ENCODE assay signal across 14 cellular contexts in genomic region chr4:46975841-46976551, GRCh38. TPM values are rescaled to one million over a fixed set of nuclear protein-coding genes. Genes with fewer than 3 reads are reported as not detected.
DNase-seq lines count a peak whose midpoint lies in the region; ATAC-seq, FAIRE-seq and TF ChIP-seq lines count a peak whose summit lies in the region.
"Had no signal": no experiment of that assay in that cellular context is flagged by ENCODE, and none has a peak within 500 bp of the region (broad histone marks: within the 10 kb centered on the region; RNA-seq: fewer than 3 reads in every experiment).

No MANE protein-coding gene starts in this region.

- in situ Hi-C loops in IMR-90 (cut with MboI; ENCODE audit: low sequenced_read_pairs), result no loop called here

- WGBS in IMR-90 (ENCODE audit: extremely low coverage in 2 of 2, insufficient read length in 1 of 2), 2 experiments, result no CpG with 5 or more reads among the region's 4 CpGs

- no peak overlapping the region for H3K27ac ChIP-seq in IMR-90 (ENCODE audit: insufficient read depth, low read length)
- H3K27ac ChIP-seq: cardiac muscle cell, tibial artery had no signal

- BruUV-seq in IMR-90 (replicated peaks; lab: Mats Ljungman, UMichigan), result no TSS peak

- no peak overlapping the region for H2BK15ac ChIP-seq in IMR-90 (ENCODE audit: low read depth, low read length)

- H2AFZ ChIP-seq in IMR-90 (replicated peaks; ENCODE audit: low read length, poor library complexity), result no peak overlapping the region

- no peaks in the 10 kb centered on the region for H3K9me3 ChIP-seq in IMR-90 (ENCODE audit: control insufficient read depth, insufficient read depth, low read length)
- H3K9me3 ChIP-seq: tibial artery had no signal

- H2BK120ac ChIP-seq in IMR-90 (ENCODE audit: low read depth, low read length), result no peak overlapping the region

- POLR2A ChIA-PET in IMR-90 (lab: Charles Lee; ENCODE audit: unreplicated experiment), result no interaction called here

- ATAC-seq in HG02588 (IDR thresholded peaks at IDR 0.05; ENCODE audit: unreplicated experiment) (peak; percentile 55), IMR-90 (ENCODE audit: low read depth) (no peak), HG03521 (IDR thresholded peaks at IDR 0.05; ENCODE audit: unreplicated experiment) (no peak), GM21423 (IDR thresholded peaks at IDR 0.05; ENCODE audit: unreplicated experiment) (no peak)
- ATAC-seq: esophagus mucosa had no signal

- H2BK5ac ChIP-seq in IMR-90 (ENCODE audit: low read depth, low read length, poor library complexity, severe bottlenecking), result no peak overlapping the region

- no peak overlapping the region for H3K9ac ChIP-seq in IMR-90 (ENCODE audit: low read depth, low read length)

- H2AK9ac ChIP-seq in IMR-90 (replicated peaks; ENCODE audit: low read depth, low read length, poor library complexity), result no peak overlapping the region

- no peak overlapping the region for H2BK20ac ChIP-seq in IMR-90 (ENCODE audit: low read depth, low read length)

- H3K36me3 ChIP-seq in IMR-90 (ENCODE audit: control insufficient read depth, insufficient read depth, low read length), result no peaks in the 10 kb centered on the region
- H3K36me3 ChIP-seq: cardiac muscle cell, tibial artery had no signal

- H4K91ac ChIP-seq in IMR-90 (ENCODE audit: insufficient read depth, low read depth, low read length), result no peak overlapping the region

- H3K23ac ChIP-seq in IMR-90 (ENCODE audit: low read depth, low read length), result no peak overlapping the region

- CTCF ChIA-PET in IMR-90 (lab: Yijun Ruan, JAX), result no interaction called here

- no peak overlapping the region; the same call in 1 of the 2 replicates for H3K4me2 ChIP-seq in IMR-90 (ENCODE audit: low read depth, low read length)

- H3K27me3 ChIP-seq in IMR-90 (ENCODE audit: control insufficient read depth, insufficient read depth, low read length), result no peaks in the 10 kb centered on the region
- H3K27me3 ChIP-seq: tibial artery had no signal

- H3K4ac ChIP-seq in IMR-90 (ENCODE audit: low read depth, low read length), result no peak overlapping the region

- no peak overlapping the region for H3K14ac ChIP-seq in IMR-90 (replicated peaks; ENCODE audit: low read depth, low read length)

- peak; percentile 51 for FAIRE-seq in GM18507 (lab: Jason Lieb, UNC)
- FAIRE-seq: RCC 7860 had no signal

- no peak for TF ChIP-seq RAD21 in IMR-90 (IDR thresholded peaks at IDR 0.05; ENCODE audit: low read length)

- no peak overlapping the region for H2AK5ac ChIP-seq in IMR-90 (ENCODE audit: low read depth, low read length)

- H3K4me3 ChIP-seq in IMR-90 (ENCODE audit: insufficient read depth, low read depth, low read length), result no peak overlapping the region
- H3K4me3 ChIP-seq: cardiac muscle cell, tibial artery had no signal

- DNase-seq in GM18507 (ENCODE audit: extremely low spot score, insufficient read length, low read depth), result no peak
- peak; percentile 31 for DNase-seq in IMR-90
- DNase-seq in amniotic epithelial cell (ENCODE audit: low read depth), result peak; percentile 53
- DNase-seq in NCI-H2227 (lab: John Stamatoyannopoulos, UW; ENCODE audit: unreplicated experiment), result no peak
- DNase-seq in activated gamma-delta T cell treated with Interleukin-2 at 50 U/mL for 16 hours, result no peak
- DNase-seq: CD4-positive, alpha-beta memory T cell; retina; tibial artery had no signal

- no peak overlapping the region for H4K8ac ChIP-seq in IMR-90 (ENCODE audit: low read depth in 2 of 2, low read length in 2 of 2)

- no peaks in the 10 kb centered on the region for H4K20me1 ChIP-seq in IMR-90 (ENCODE audit: insufficient read depth, low read length)

- H3K9me1 ChIP-seq in IMR-90 (ENCODE audit: insufficient read depth, low read length), result no peaks in the 10 kb centered on the region

- H3K4me1 ChIP-seq in IMR-90 (ENCODE audit: control insufficient read depth, insufficient read depth, low read length), result no peaks in the 10 kb centered on the region
- H3K4me1 ChIP-seq: tibial artery had no signal

- intact Hi-C loops in IMR-90 (cut with micrococcal nuclease), result no loop called here

- H3K56ac ChIP-seq in IMR-90 (ENCODE audit: extremely low read depth, insufficient read depth, low read length), result no peak overlapping the region

- no peak overlapping the region for H3K18ac ChIP-seq in IMR-90 (ENCODE audit: low read depth, low read length)

- TF ChIP-seq CTCF in IMR-90 (conservative IDR thresholded peaks at IDR 0.05; ENCODE audit: low read depth, low read length), result no peak

- no peaks in the 10 kb centered on the region for H3K79me1 ChIP-seq in IMR-90 (ENCODE audit: low read depth in 1 of 2, low read length in 2 of 2)

- no peak overlapping the region for H4K5ac ChIP-seq in IMR-90 (ENCODE audit: low read depth, low read length)

- dilution Hi-C loops in IMR-90 (cut with HindIII; ENCODE audit: low sequenced_read_pairs, unreplicated experiment), result no loop called here

- TF ChIP-seq POLR2A in IMR-90 (IDR thresholded peaks at IDR 0.05; ENCODE audit: low read depth, low read length), result no peak

TF ChIP-seq in IMR-90, 13 proteins besides CTCF, POLR2A, EP300 and RAD21:
- TF ChIP-seq SMC3 (IDR thresholded peaks at IDR 0.05; ENCODE audit: low read depth, low read length) (no peak), CEBPB (IDR thresholded peaks at IDR 0.05; ENCODE audit: low read depth, low read length) (peak; percentile 86), USF2 (IDR thresholded peaks at IDR 0.05; ENCODE audit: low read depth, low read length) (no peak)

RNA-seq across cellular contexts. Expression of gene GABRA4, which starts 17.4 kb away (rescaled TPM):
- total RNA-seq in IMR-90 (2012; rRNA removed), result 1.7 and 1.8 TPM in 2 replicates
- polyA plus RNA-seq in IMR-90 (2012; rRNA removed), result 1.1 and 1.6 TPM in 2 replicates
- polyA plus RNA-seq in IMR-90 (2012; cell fraction: cytosol; rRNA removed), result 0.05 and 0.19 TPM in 2 replicates
- polyA plus RNA-seq in IMR-90 (2012; cell fraction: nucleus; rRNA removed; ENCODE audit: low replicate concordance), result 0.32 and 0.69 TPM in 2 replicates
- total RNA-seq: CD4-positive, alpha-beta memory T cell had no signal
- polyA plus RNA-seq: CD4-positive, alpha-beta memory T cell had no signal

RNA-seq across cellular contexts. Expression of gene GABRB1, which starts 55.4 kb away (rescaled TPM):
- total RNA-seq in IMR-90 (2012; rRNA removed), result 16.1 and 16.4 TPM in 2 replicates
- polyA plus RNA-seq in IMR-90 (2012; rRNA removed), result 4.5 and 4.7 TPM in 2 replicates
- polyA plus RNA-seq in IMR-90 (2012; cell fraction: cytosol; rRNA removed), result 2.7 and 4.0 TPM in 2 replicates
- polyA plus RNA-seq in IMR-90 (2012; cell fraction: nucleus; rRNA removed; ENCODE audit: low replicate concordance), result 4.0 and 4.5 TPM in 2 replicates
- total RNA-seq: CD4-positive, alpha-beta memory T cell; esophagus mucosa had no signal
- polyA plus RNA-seq: CD4-positive, alpha-beta memory T cell had no signal

Comparison
In these comparisons a context has a peak if more than half of its experiments do, and no peak if none do; other contexts are left out.
1. DNase-seq: peak in IMR-90 (single experiment) and amniotic epithelial cell (single experiment); none in GM18507 (single experiment), NCI-H2227 (single experiment) and activated gamma-delta T cell treated with Interleukin-2 at 50 U/mL for 16 hours (single experiment).